In genomic region chr14:68807987-68808386, GRCh38 we compare ENCODE assay signal across 13 cellular contexts. TPM values are rescaled to one million over a fixed set of nuclear protein-coding genes. Genes with fewer than 3 reads are reported as not detected.
DNase-seq lines count a peak whose midpoint lies in the region; ATAC-seq and TF ChIP-seq lines count a peak whose summit lies in the region.
"Had no signal": no experiment of that assay in that cellular context is flagged by ENCODE, and none has a peak within 500 bp of the region (broad histone marks: within the 10 kb centered on the region; RNA-seq: fewer than 3 reads in every experiment).

No MANE protein-coding gene starts in this region.

- peak overlapping the region in 7 of 11 experiments; percentile 80 to 87 (median 83); a peak in 9 of 22 replicates for H3K27ac ChIP-seq in BLaER1 treated with 17β-estradiol and CSF1 and Interleukin-3, amounts not matched to agents 10 nM and 100 nM
- H3K27ac ChIP-seq in RWPE2 (ENCODE audit: poor library complexity, severe bottlenecking) (no peak overlapping the region), lower lobe of right lung (peak overlapping the region; percentile 76), skin epidermis (peak overlapping the region in 14 of 21 experiments; percentile 40 to 85 (median 76))

- no peaks in the 10 kb centered on the region; a peak in 1 of 22 replicates for H4K20me1 ChIP-seq in BLaER1 treated with 17β-estradiol and CSF1 and Interleukin-3, amounts not matched to agents 10 nM and 100 nM

- no peak for ATAC-seq in RWPE2 (ENCODE audit: low read depth)
- ATAC-seq in lower lobe of right lung, result no peak

- intact Hi-C loops in lower lobe of right lung (cut with DNase I), result no loop called here
- intact Hi-C loops in posterior vena cava (cut with DNase I), result no loop called here

- peaks cover 18 to 44% (median 28%) of the 10 kb centered on the region in 11 experiments for H3K9me3 ChIP-seq in BLaER1 treated with 17β-estradiol and CSF1 and Interleukin-3, amounts not matched to agents 10 nM and 100 nM (replicated peaks in 1 of 11)
- no peaks in the 10 kb centered on the region for H3K9me3 ChIP-seq in RWPE2 (ENCODE audit: severe bottlenecking)
- H3K9me3 ChIP-seq in lower lobe of right lung, result no peaks in the 10 kb centered on the region

- 0 out of 20 replicates have a peak overlapping the region, but pooled peaks of 1 of the 10 experiments have one; percentile 0 for H3K4me3 ChIP-seq in BLaER1 treated with 17β-estradiol and CSF1 and Interleukin-3, amounts not matched to agents 10 nM and 100 nM
- H3K4me3 ChIP-seq in RWPE2 (ENCODE audit: severe bottlenecking) (no peak overlapping the region), lower lobe of right lung (no peak overlapping the region), skin epidermis (no peak overlapping the region)
- H3K4me3 ChIP-seq: K562 had no signal

- no peaks in the 10 kb centered on the region for H3K27me3 ChIP-seq in BLaER1 treated with 17β-estradiol and CSF1 and Interleukin-3, amounts not matched to agents 10 nM and 100 nM
- no peaks in the 10 kb centered on the region for H3K27me3 ChIP-seq in RWPE2 (ENCODE audit: insufficient read depth, poor library complexity, severe bottlenecking)
- H3K27me3 ChIP-seq in lower lobe of right lung (ENCODE audit: low read depth), result no peaks in the 10 kb centered on the region

- peak overlapping the region in 5 of 11 experiments; percentile 60 to 77 (median 69); a peak in 5 of 22 replicates for H3K9ac ChIP-seq in BLaER1 treated with 17β-estradiol and CSF1 and Interleukin-3, amounts not matched to agents 10 nM and 100 nM

- H3K36me3 ChIP-seq in BLaER1 treated with 17β-estradiol and CSF1 and Interleukin-3, amounts not matched to agents 10 nM and 100 nM, result peaks cover 0 to 5% (median 0%) of the 10 kb centered on the region in 11 experiments; a peak in 1 of 22 replicates
- no peaks in the 10 kb centered on the region for H3K36me3 ChIP-seq in RWPE2 (ENCODE audit: low read depth)
- H3K36me3 ChIP-seq in lower lobe of right lung, result no peaks in the 10 kb centered on the region

- TF ChIP-seq CTCF in RWPE2 (IDR thresholded peaks at IDR 0.05; ENCODE audit: poor library complexity, severe bottlenecking) (no peak), lower lobe of right lung (IDR thresholded peaks at IDR 0.05) (no peak)

- DNase-seq in RWPE2 (ENCODE audit: low spot score), result peak; percentile 69
- DNase-seq in lower lobe of right lung, result no peak
- DNase-seq in posterior vena cava (ENCODE audit: low spot score), result no peak
- DNase-seq in NCI-H2081 treated with DMSO at 0.1 percent for 48 hours (lab: John Stamatoyannopoulos, UW), result no peak
- no peak for DNase-seq in activated T-cell treated with anti-CD3 and anti-CD28 coated beads for 4 hours
- no peak for DNase-seq in GM19240 (ENCODE audit: insufficient read length, low spot score)
- DNase-seq: activated naive CD4-positive, alpha-beta T cell treated with anti-CD3 and anti-CD28 coated beads, Interleukin-2, amount 10 ng/mL, durations not matched to agents 7 days and 5 days; NCI-H446 treated with DMSO at 0.1 percent for 48 hours; OCI-M1; stimulated activated naive CD4-positive, alpha-beta T cell treated with Interleukin-2 at 50 U/mL for 16 hours had no signal

- H3K4me2 ChIP-seq in BLaER1 treated with 17β-estradiol and CSF1 and Interleukin-3, amounts not matched to agents 10 nM and 100 nM, result peak overlapping the region; percentile 71 to 91 (median 84)

- peaks cover 49 to 71% (median 57%) of the 10 kb centered on the region in 10 experiments for H3K4me1 ChIP-seq in BLaER1 treated with 17β-estradiol and CSF1 and Interleukin-3, amounts not matched to agents 10 nM and 100 nM
- H3K4me1 ChIP-seq in RWPE2 (ENCODE audit: insufficient read depth, poor library complexity, severe bottlenecking) (no peaks in the 10 kb centered on the region), lower lobe of right lung (peaks cover 57% of the 10 kb centered on the region)

RNA-seq across cellular contexts. Expression of gene ZFP36L1, which starts 15.1 kb away (rescaled TPM):
- total RNA-seq in lower lobe of right lung (199 TPM), posterior vena cava (100 to 1,000 TPM; 311 to 319 TPM)
